Comparison of ENCODE assay signal across 23 cellular contexts in the genomic region with DNA sequence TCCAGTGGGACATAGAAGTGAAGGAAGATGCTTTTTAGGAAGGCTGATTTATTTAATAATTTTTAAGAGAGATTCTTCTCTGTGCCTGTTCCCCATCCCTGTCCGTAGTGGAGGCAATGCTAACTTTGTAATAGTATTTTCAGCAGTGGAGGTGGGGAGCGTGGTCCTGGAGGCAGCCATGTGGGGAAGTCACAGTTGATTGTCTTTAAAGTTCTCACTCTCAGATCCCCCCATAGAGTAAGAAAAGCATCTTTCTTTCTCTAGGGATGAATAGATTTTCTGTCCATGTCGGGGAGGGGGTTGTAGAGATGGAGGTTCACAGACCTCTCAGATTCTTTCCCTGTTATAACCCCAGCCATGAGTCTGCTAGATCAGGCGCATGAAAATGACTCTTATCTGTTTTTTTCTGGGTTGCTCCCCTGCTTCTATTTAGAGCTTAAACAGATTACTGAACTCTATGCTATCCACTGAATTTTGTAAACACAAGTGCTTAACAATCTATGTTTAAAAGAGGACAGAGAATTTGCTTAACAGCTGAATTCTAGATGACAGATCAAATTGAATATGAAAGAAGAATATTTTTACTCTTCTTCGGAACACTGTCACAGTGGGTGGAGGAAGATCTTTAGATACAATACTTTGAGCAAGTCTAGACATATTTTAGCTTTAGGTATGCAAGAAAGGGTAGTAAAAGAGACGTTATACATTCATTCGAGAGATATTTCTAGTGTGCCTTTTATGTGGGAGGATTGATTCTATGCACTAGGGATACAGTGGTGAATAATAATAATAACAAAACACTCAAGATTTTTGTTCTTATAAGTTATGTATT.
"Had no signal": no experiment of that assay in that cellular context is flagged by ENCODE, and none has a peak within 500 bp of the region (broad histone marks: within the 10 kb centered on the region; RNA-seq: fewer than 3 reads in every experiment).

No MANE protein-coding gene starts in this region.

- FAIRE-seq: kidney, small intestine had no signal

- H3K27ac Mint-ChIP-seq: activated B cell treated with CpG ODN at 0.5 μM for 24 hours; activated CD8-positive, alpha-beta T cell treated with anti-CD3 and anti-CD28 coated beads for 36 hours; activated naive CD4-positive, alpha-beta T cell treated with anti-CD3 and anti-CD28 coated beads, Interleukin-2, amount 50 U/mL, for 72 hours; memory B cell; nephron; T-helper 1 cell treated with Interleukin-12 subunit alpha and Interleukin-12 subunit beta and Interleukin-4 antibody, amounts not matched to agents 30 μg/mL and 1 μg/mL, for 36 hours had no signal

- H3K4me3 Mint-ChIP-seq: activated B cell treated with CpG ODN at 0.5 μM for 24 hours; activated CD8-positive, alpha-beta T cell treated with anti-CD3 and anti-CD28 coated beads for 36 hours; memory B cell; nephron; T-helper 1 cell treated with Interleukin-12 subunit alpha and Interleukin-12 subunit beta and Interleukin-4 antibody, amounts not matched to agents 30 μg/mL and 1 μg/mL, for 36 hours had no signal

- H3K27ac ChIP-seq: left lung, tibial nerve, vagina had no signal

- H3K27me3 Mint-ChIP-seq: activated B cell treated with CpG ODN at 0.5 μM for 24 hours; activated CD8-positive, alpha-beta T cell treated with anti-CD3 and anti-CD28 coated beads for 36 hours; memory B cell; progenitor cell of endocrine pancreas had no signal

- H3K27me3 ChIP-seq: left lung, right atrium auricular region, tibial nerve, vagina had no signal

- H3K36me3 Mint-ChIP-seq: activated naive CD4-positive, alpha-beta T cell treated with anti-CD3 and anti-CD28 coated beads, Interleukin-2, amount 50 U/mL, for 72 hours; memory B cell had no signal

- DNase-seq: activated B cell treated with CpG ODN at 0.5 μM for 24 hours; activated CD4-positive, alpha-beta T cell treated with anti-CD3 and anti-CD28 coated beads for 48 hours; activated CD8-positive, alpha-beta T cell treated with anti-CD3 and anti-CD28 coated beads for 36 hours; activated gamma-delta T cell; activated T-cell treated with anti-CD3 and anti-CD28 coated beads, Interleukin-2, amount 50 U/mL, for 48 hours; hippocampal formation; kidney; left lung; nucleus accumbens; stimulated activated CD4-positive, alpha-beta T cell treated with anti-CD3 and anti-CD28 coated beads, Interleukin-4, amount 100 ng/mL, for 4 hours; stimulated activated CD8-positive, alpha-beta memory T cell treated with anti-CD3 and anti-CD28 coated beads, Interleukin-4, amount 100 ng/mL, for 48 hours; stimulated activated naive CD4-positive, alpha-beta T cell treated with Interleukin-2 at 50 U/mL for 16 hours; substantia nigra had no signal

- H3K9me3 ChIP-seq: left lung, right atrium auricular region, tibial nerve, vagina had no signal

- H3K9me3 Mint-ChIP-seq: activated B cell treated with CpG ODN at 0.5 μM for 24 hours; activated CD8-positive, alpha-beta T cell treated with anti-CD3 and anti-CD28 coated beads for 36 hours; activated naive CD4-positive, alpha-beta T cell treated with anti-CD3 and anti-CD28 coated beads, Interleukin-2, amount 50 U/mL, for 72 hours; memory B cell; T-helper 1 cell treated with Interleukin-12 subunit alpha and Interleukin-12 subunit beta and Interleukin-4 antibody, amounts not matched to agents 30 μg/mL and 1 μg/mL, for 36 hours had no signal

- H3K4me1 ChIP-seq: left lung, tibial nerve, vagina had no signal

- ATAC-seq: activated CD8-positive, alpha-beta T cell treated with anti-CD3 and anti-CD28 coated beads for 36 hours; activated naive CD4-positive, alpha-beta T cell treated with anti-CD3 and anti-CD28 coated beads, Interleukin-2, amount 50 U/mL, for 72 hours; esophagus mucosa; left lung had no signal

- H3K4me3 ChIP-seq: left lung, right atrium auricular region, tibial nerve, vagina had no signal

- H3K36me3 ChIP-seq: left lung, right atrium auricular region, vagina had no signal

- H3K4me1 Mint-ChIP-seq: activated B cell treated with CpG ODN at 0.5 μM for 24 hours, memory B cell had no signal
